ENCODE assay signal across 9 cellular contexts in genomic region chr10:93992400-93993030, GRCh38. TPM values are rescaled to one million over a fixed set of nuclear protein-coding genes. Genes with fewer than 3 reads are reported as not detected.
DNase-seq lines count a peak whose midpoint lies in the region; ATAC-seq and TF ChIP-seq lines count a peak whose summit lies in the region.
"Had no signal": no experiment of that assay in that cellular context is flagged by ENCODE, and none has a peak within 500 bp of the region (broad histone marks: within the 10 kb centered on the region; RNA-seq: fewer than 3 reads in every experiment).

No MANE protein-coding gene starts in this region.

- H3K4me3 ChIP-seq in CD4-positive, alpha-beta memory T cell (ENCODE audit: low read length in 2 of 2): no peak overlapping the region
- H3K4me3 ChIP-seq in HCT116 (replicated peaks in 1 of 2; ENCODE audit: low read depth in 1 of 2, low read length in 2 of 2) (no peak overlapping the region), body of pancreas (no peak overlapping the region), colonic mucosa (no peak overlapping the region)
- H3K4me3 ChIP-seq in naive thymus-derived CD4-positive, alpha-beta T cell (ENCODE audit: low read length): no peak overlapping the region

- no peak overlapping the region for H3K27ac Mint-ChIP-seq in CD4-positive, alpha-beta memory T cell
- H3K27ac Mint-ChIP-seq in naive thymus-derived CD4-positive, alpha-beta T cell: no peak overlapping the region

- ATAC-seq in HCT116: no peak
- no peak for ATAC-seq in body of pancreas
- no peak for ATAC-seq in naive thymus-derived CD4-positive, alpha-beta T cell
- ATAC-seq in HG03442 (IDR thresholded peaks at IDR 0.05; ENCODE audit: unreplicated experiment): no peak
- ATAC-seq in GM19328 (IDR thresholded peaks at IDR 0.05; ENCODE audit: unreplicated experiment): no peak

- CTCF ChIA-PET in CD4-positive, alpha-beta memory T cell (lab: Charles Lee; ENCODE audit: partially characterized antibody): no interaction called here
- CTCF ChIA-PET in HCT116 (lab: Charles Lee): interaction anchor here (0.9 to 1.3 kb wide), 2 partner anchors 18 to 76 kb away, joined by 4 to 5 read pairs; no protein-coding TSS in a partner anchor
- CTCF ChIA-PET in naive thymus-derived CD4-positive, alpha-beta T cell (lab: Charles Lee): no interaction called here

- H3K9me2 ChIP-seq in HCT116 (ENCODE audit: insufficient read depth): no peaks in the 10 kb centered on the region

- peak overlapping the region; percentile 55 for H2AFZ ChIP-seq in HCT116 (ENCODE audit: low read depth, low read length, poor library complexity, severe bottlenecking)

- no peaks in the 10 kb centered on the region for H3K36me3 ChIP-seq in CD4-positive, alpha-beta memory T cell (ENCODE audit: insufficient read depth, low read length)
- H3K36me3 ChIP-seq in HCT116 (ENCODE audit: control insufficient read depth in 1 of 2, insufficient read depth in 2 of 2, low read length in 2 of 2): no peaks in the 10 kb centered on the region
- no peaks in the 10 kb centered on the region for H3K36me3 ChIP-seq in body of pancreas (replicated peaks in 1 of 2; ENCODE audit: insufficient read depth in 1 of 2, low read depth in 2 of 2)
- no peaks in the 10 kb centered on the region for H3K36me3 ChIP-seq in naive thymus-derived CD4-positive, alpha-beta T cell (ENCODE audit: control insufficient read depth in 2 of 3, insufficient read depth in 3 of 3, low read length in 3 of 3)
- no peaks in the 10 kb centered on the region for H3K36me3 ChIP-seq in colonic mucosa

- peaks cover 50 to 56% of the 10 kb centered on the region in 2 donors for H3K27me3 Mint-ChIP-seq in CD4-positive, alpha-beta memory T cell
- peaks cover 47 to 64% (median 58%) of the 10 kb centered on the region in 5 donors for H3K27me3 Mint-ChIP-seq in naive thymus-derived CD4-positive, alpha-beta T cell

- H3K27me3 ChIP-seq in CD4-positive, alpha-beta memory T cell (ENCODE audit: insufficient read depth, low read length): peaks cover 12% of the 10 kb centered on the region
- no peaks in the 10 kb centered on the region for H3K27me3 ChIP-seq in HCT116 (ENCODE audit: insufficient read depth, low read length)
- H3K27me3 ChIP-seq in body of pancreas: no peaks in the 10 kb centered on the region
- H3K27me3 ChIP-seq in naive thymus-derived CD4-positive, alpha-beta T cell (ENCODE audit: control insufficient read depth in 2 of 2, insufficient read depth in 2 of 2, low read length in 2 of 2): peaks cover 0 to 10% of the 10 kb centered on the region in 2 donors
- H3K27me3 ChIP-seq in colonic mucosa: no peaks in the 10 kb centered on the region

- no TSS peak for BruUV-seq in HCT116 (replicated peaks; lab: Mats Ljungman, UMichigan)

- H3K9me3 Mint-ChIP-seq in CD4-positive, alpha-beta memory T cell: peaks cover 0 to 6% (median 2%) of the 10 kb centered on the region in 8 donors
- peaks cover 0 to 12% (median 1%) of the 10 kb centered on the region in 11 donors for H3K9me3 Mint-ChIP-seq in naive thymus-derived CD4-positive, alpha-beta T cell

- TF ChIP-seq CTCF in HCT116 (IDR thresholded peaks at IDR 0.05 in 2 of 3, conservative IDR thresholded peaks at IDR 0.05 in 1 of 3; ENCODE audit: borderline replicate concordance in 1 of 3, insufficient read depth in 1 of 3, low read depth in 2 of 3, low read length in 2 of 3) (peak in 2 of 3 experiments; percentile 21 to 28; a peak in 2 of 6 replicates), body of pancreas (IDR thresholded peaks at IDR 0.05) (peak in 1 of 7 experiments; percentile 15), colonic mucosa (IDR thresholded peaks at IDR 0.05) (no peak)

- H4K20me1 ChIP-seq in HCT116 (ENCODE audit: insufficient read depth): no peaks in the 10 kb centered on the region

- peak overlapping the region in 6 of 8 donors; percentile 2 to 58 (median 29) for H3K4me3 Mint-ChIP-seq in CD4-positive, alpha-beta memory T cell
- peak overlapping the region in 6 of 10 donors; percentile 7 to 67 (median 50) for H3K4me3 Mint-ChIP-seq in naive thymus-derived CD4-positive, alpha-beta T cell

- peaks cover 0 to 7% (median 5%) of the 10 kb centered on the region in 4 donors for H3K4me1 Mint-ChIP-seq in CD4-positive, alpha-beta memory T cell
- H3K4me1 Mint-ChIP-seq in naive thymus-derived CD4-positive, alpha-beta T cell: peaks cover 0 to 12% (median 6%) of the 10 kb centered on the region in 7 donors

- H3K36me3 Mint-ChIP-seq in CD4-positive, alpha-beta memory T cell: peaks cover 0 to 4% of the 10 kb centered on the region in 2 donors
- peaks cover 0 to 5% (median 0%) of the 10 kb centered on the region in 5 donors for H3K36me3 Mint-ChIP-seq in naive thymus-derived CD4-positive, alpha-beta T cell

- TF ChIP-seq RAD21 in HCT116 (IDR thresholded peaks at IDR 0.05; ENCODE audit: low read depth): no peak

- POLR2A ChIA-PET in CD4-positive, alpha-beta memory T cell (lab: Charles Lee; ENCODE audit: partially characterized antibody): no interaction called here
- POLR2A ChIA-PET in HCT116 (lab: Charles Lee): no interaction called here
- POLR2A ChIA-PET in naive thymus-derived CD4-positive, alpha-beta T cell (lab: Charles Lee): no interaction called here

- 81 to 88% methylated on average over 2 of the region's 2 CpGs for WGBS in body of pancreas, 2 donors

- no peak overlapping the region for H3K27ac ChIP-seq in CD4-positive, alpha-beta memory T cell (ENCODE audit: low read depth, low read length)
- H3K27ac ChIP-seq in HCT116 (ENCODE audit: low read depth, low read length) (no peak overlapping the region), body of pancreas (peak overlapping the region in 3 of 4 donors; percentile 33 to 79 (median 68)), colonic mucosa (no peak overlapping the region)
- H3K27ac ChIP-seq in naive thymus-derived CD4-positive, alpha-beta T cell (ENCODE audit: low read depth, low read length): no peak overlapping the region

- DNase-seq in CD4-positive, alpha-beta memory T cell: no peak
- DNase-seq in HCT116 (ENCODE audit: low read depth, low spot score) (no peak), body of pancreas (no peak), kidney glomerular epithelial cell (lab: John Stamatoyannopoulos, UW) (no peak), colonic mucosa (no peak)
- no peak for DNase-seq in naive thymus-derived CD4-positive, alpha-beta T cell
- DNase-seq: NCI-H2029 had no signal

- TF ChIP-seq POLR2A in HCT116 (IDR thresholded peaks at IDR 0.05; ENCODE audit: borderline replicate concordance, extremely low read depth, insufficient read depth, insufficient read length) (no peak), body of pancreas (IDR thresholded peaks at IDR 0.05) (no peak)

- no peaks in the 10 kb centered on the region for H3K4me1 ChIP-seq in CD4-positive, alpha-beta memory T cell (ENCODE audit: insufficient read depth, low read length)
- H3K4me1 ChIP-seq in HCT116 (ENCODE audit: control insufficient read depth in 1 of 2, insufficient read depth in 2 of 2, low read length in 2 of 2): peaks cover 24 to 36% of the 10 kb centered on the region in 2 experiments
- peaks cover 33% of the 10 kb centered on the region for H3K4me1 ChIP-seq in body of pancreas
- H3K4me1 ChIP-seq in naive thymus-derived CD4-positive, alpha-beta T cell (ENCODE audit: control insufficient read depth in 2 of 2, insufficient read depth in 2 of 2, low read length in 2 of 2): no peaks in the 10 kb centered on the region
- H3K4me1 ChIP-seq in colonic mucosa: no peaks in the 10 kb centered on the region

- H3K79me2 ChIP-seq in HCT116 (ENCODE audit: insufficient read depth, low read length): no peaks in the 10 kb centered on the region

- H3K4me2 ChIP-seq in HCT116 (ENCODE audit: low read length): peak overlapping the region; percentile 89

- H3K9me3 ChIP-seq in CD4-positive, alpha-beta memory T cell (ENCODE audit: control insufficient read depth in 1 of 2, low read length in 2 of 2): no peaks in the 10 kb centered on the region
- H3K9me3 ChIP-seq in HCT116 (ENCODE audit: control insufficient read depth in 1 of 2, insufficient read depth in 1 of 2, low read depth in 1 of 2, low read length in 2 of 2): no peaks in the 10 kb centered on the region
- H3K9me3 ChIP-seq in body of pancreas: no peaks in the 10 kb centered on the region
- no peaks in the 10 kb centered on the region for H3K9me3 ChIP-seq in naive thymus-derived CD4-positive, alpha-beta T cell (ENCODE audit: control insufficient read depth in 2 of 3, low read length in 3 of 3)
- H3K9me3 ChIP-seq in colonic mucosa: no peaks in the 10 kb centered on the region

- intact Hi-C loops in CD4-positive, alpha-beta memory T cell (cut with micrococcal nuclease): no loop called here
- intact Hi-C loops in HCT116 (cut with micrococcal nuclease): loop anchor here (5.0 kb wide), 1 partner anchor 50 kb away; no protein-coding TSS in a partner anchor
- intact Hi-C loops in body of pancreas (cut with DNase I): no loop called here
- intact Hi-C loops in naive thymus-derived CD4-positive, alpha-beta T cell (cut with micrococcal nuclease): no loop called here
- intact Hi-C loops in colonic mucosa (cut with DNase I): no loop called here

- RAD21 ChIA-PET in HCT116 (lab: Charles Lee; ENCODE audit: low non-redundant PET in 1 of 2, low total read pairs in 2 of 2, uncharacterized antibody in 2 of 2, unreplicated experiment in 2 of 2): no interaction called here

- H3K9ac ChIP-seq in HCT116 (ENCODE audit: low read length) (no peak overlapping the region), colonic mucosa (ENCODE audit: low read depth in 2 of 2, low read length in 2 of 2) (peak overlapping the region in 1 of 2 donors; percentile 4)

TF ChIP-seq in HCT116, 20 proteins besides CTCF, POLR2A, EP300 and RAD21:
- TF ChIP-seq TCF7L2 (IDR thresholded peaks at IDR 0.05; ENCODE audit: borderline replicate concordance, extremely low read depth, insufficient read depth, insufficient read length) (no peak), CEBPB (IDR thresholded peaks at IDR 0.05; ENCODE audit: low read depth) (0 out of 2 replicates have a peak, but pooled peaks have one; percentile 1)

RNA-seq across cellular contexts. Expression of gene PLCE1, which starts 1.2 kb away (rescaled TPM):
- total RNA-seq in CD4-positive, alpha-beta memory T cell: not detected
- under 1 TPM; 0.07 to 0.20 TPM for polyA plus RNA-seq in CD4-positive, alpha-beta memory T cell
- total RNA-seq in HCT116 (2021; ENCODE audit: unreplicated experiment) (2.5 TPM), body of pancreas (1 to 10 TPM; 3.9 to 5.3 TPM), colonic mucosa (10 to 100 TPM; 42.4 to 45.5 TPM)
- polyA plus RNA-seq in HCT116 (2012): 1.1 and 1.4 TPM in 2 replicates
- under 1 TPM in 2 of 5 experiments, not detected in 3; 0.03 to 0.05 TPM for total RNA-seq in naive thymus-derived CD4-positive, alpha-beta T cell
- under 1 TPM; 0.22 to 0.30 TPM for polyA plus RNA-seq in naive thymus-derived CD4-positive, alpha-beta T cell

Comparison
In these comparisons a context has a peak if more than half of its experiments do, and no peak if none do; other contexts are left out.
1. H3K27ac ChIP-seq: peak in body of pancreas (3 of 4); none in CD4-positive, alpha-beta memory T cell (single experiment), HCT116 (single experiment), naive thymus-derived CD4-positive, alpha-beta T cell (single experiment) and colonic mucosa (single experiment).
2. RNA of gene PLCE1, which starts 1.2 kb away (total RNA-seq): 42.4 to 45.5 TPM in colonic mucosa; 3.9 to 5.3 TPM in body of pancreas, 2.5 TPM in HCT116 (single experiment), not detected in CD4-positive, alpha-beta memory T cell and 0.03 to 0.05 TPM in naive thymus-derived CD4-positive, alpha-beta T cell; every median in the first group is over 4 times any median in the second.